1 cellular context compared by ENCODE assay signal in genomic region chr22:50582562-50583293, GRCh38.
TF ChIP-seq lines count a peak whose summit lies in the region.

TSS of gene CHKB (minus strand) at chr22:50582849. CDS start at chr22:50582781, 68 bp downstream.

TF ChIP-seq in HepG2, 621 proteins besides CTCF, POLR2A, EP300 and RAD21 (continued from another document and continues in another):
- no peak for TF ChIP-seq SNAPC4 (CRISPR knock-in tag; IDR thresholded peaks at IDR 0.05)
- no peak for TF ChIP-seq RBM39 (IDR thresholded peaks at IDR 0.05; ENCODE audit: low read depth, low read length, poor library complexity, severe bottlenecking)
- peak; percentile 92 for TF ChIP-seq ZNF501 (CRISPR knock-in tag; IDR thresholded peaks at IDR 0.05)
- TF ChIP-seq DNMT3B (CRISPR knock-in tag; conservative IDR thresholded peaks at IDR 0.05): no peak
- TF ChIP-seq ZNF773 (CRISPR knock-in tag; IDR thresholded peaks at IDR 0.05; ENCODE audit: borderline replicate concordance): no peak
- TF ChIP-seq CCAR2 (optimal IDR thresholded peaks at IDR 0.05; ENCODE audit: low read depth, low read length): no peak
- peak; percentile 74 for TF ChIP-seq PHF20 (CRISPR knock-in tag; IDR thresholded peaks at IDR 0.05)
- peak; percentile 69; the same call in 1 of the 2 replicates for TF ChIP-seq ZFP91 (CRISPR knock-in tag; IDR thresholded peaks at IDR 0.05; ENCODE audit: borderline replicate concordance)
- no peak for TF ChIP-seq ZNF282 (IDR thresholded peaks at IDR 0.05; ENCODE audit: partially characterized antibody)
- TF ChIP-seq ZNF850 (CRISPR knock-in tag; conservative IDR thresholded peaks at IDR 0.05): peak; percentile 65; the same call in 1 of the 2 replicates
- TF ChIP-seq ATAD3A (CRISPR knock-in tag; IDR thresholded peaks at IDR 0.05): no peak
- peak; percentile 88; the same call in 1 of the 2 replicates for TF ChIP-seq ELK4 (CRISPR knock-in tag; IDR thresholded peaks at IDR 0.05; ENCODE audit: borderline replicate concordance)
- no peak for TF ChIP-seq ZNF530 (CRISPR knock-in tag; IDR thresholded peaks at IDR 0.05; ENCODE audit: low read depth)
- TF ChIP-seq ZBTB14 (CRISPR knock-in tag; IDR thresholded peaks at IDR 0.05): peak; percentile 53; the same call in 1 of the 2 replicates
- TF ChIP-seq ZFP36L1 (CRISPR knock-in tag; IDR thresholded peaks at IDR 0.05): peak; percentile 38; the same call in 1 of the 2 replicates
- TF ChIP-seq TOE1 (CRISPR knock-in tag; IDR thresholded peaks at IDR 0.05): no peak
- peak; percentile 82 for TF ChIP-seq ZNF800 (CRISPR knock-in tag; IDR thresholded peaks at IDR 0.05)
- no peak for TF ChIP-seq GTF2F1 (IDR thresholded peaks at IDR 0.05; ENCODE audit: low read length)
- TF ChIP-seq ZNF234 (CRISPR knock-in tag; conservative IDR thresholded peaks at IDR 0.05): 0 out of 2 replicates have a peak, but pooled peaks have one; percentile 66
- peak; percentile 67; the same call in 1 of the 2 replicates for TF ChIP-seq ZNF563 (CRISPR knock-in tag; IDR thresholded peaks at IDR 0.05)
- no peak for TF ChIP-seq MED8 (CRISPR knock-in tag; IDR thresholded peaks at IDR 0.05; ENCODE audit: insufficient replicate concordance)
- TF ChIP-seq RBFOX2 (IDR thresholded peaks at IDR 0.05; ENCODE audit: low read depth, low read length): peak; percentile 97
- TF ChIP-seq FOXJ3 (CRISPR knock-in tag; IDR thresholded peaks at IDR 0.05; ENCODE audit: borderline replicate concordance): no peak
- no peak for TF ChIP-seq NBN (conservative IDR thresholded peaks at IDR 0.05)
- TF ChIP-seq ZFX (CRISPR knock-in tag; IDR thresholded peaks at IDR 0.05; ENCODE audit: low read depth): peak; percentile 86
- TF ChIP-seq E2F5 (CRISPR knock-in tag; conservative IDR thresholded peaks at IDR 0.05): 0 out of 2 replicates have a peak, but pooled peaks have one; percentile 57
- peak; percentile 74 for TF ChIP-seq SAP130 (CRISPR knock-in tag; IDR thresholded peaks at IDR 0.05; ENCODE audit: low read depth)
- TF ChIP-seq ZNF451 (CRISPR knock-in tag; IDR thresholded peaks at IDR 0.05): no peak; the same call in 1 of the 2 replicates
- TF ChIP-seq ZNF318 (CRISPR knock-in tag; IDR thresholded peaks at IDR 0.05): no peak
- TF ChIP-seq ATRX (CRISPR knock-in tag; IDR thresholded peaks at IDR 0.05; ENCODE audit: borderline replicate concordance): no peak
- no peak for TF ChIP-seq ZNF616 (CRISPR knock-in tag; IDR thresholded peaks at IDR 0.05; ENCODE audit: low read depth)
- 0 out of 2 replicates have a peak, but pooled peaks have one; percentile 56 for TF ChIP-seq ZNF713 (CRISPR knock-in tag; IDR thresholded peaks at IDR 0.05)
- TF ChIP-seq POGZ (CRISPR knock-in tag; IDR thresholded peaks at IDR 0.05): no peak
- 0 out of 2 replicates have a peak, but pooled peaks have one; percentile 15 for TF ChIP-seq ISL2 (CRISPR knock-in tag; IDR thresholded peaks at IDR 0.05)
- peak; percentile 72; the same call in 1 of the 2 replicates for TF ChIP-seq ZBTB42 (CRISPR knock-in tag; IDR thresholded peaks at IDR 0.05)
